25 cellular contexts compared by ENCODE assay signal in the genomic region with DNA sequence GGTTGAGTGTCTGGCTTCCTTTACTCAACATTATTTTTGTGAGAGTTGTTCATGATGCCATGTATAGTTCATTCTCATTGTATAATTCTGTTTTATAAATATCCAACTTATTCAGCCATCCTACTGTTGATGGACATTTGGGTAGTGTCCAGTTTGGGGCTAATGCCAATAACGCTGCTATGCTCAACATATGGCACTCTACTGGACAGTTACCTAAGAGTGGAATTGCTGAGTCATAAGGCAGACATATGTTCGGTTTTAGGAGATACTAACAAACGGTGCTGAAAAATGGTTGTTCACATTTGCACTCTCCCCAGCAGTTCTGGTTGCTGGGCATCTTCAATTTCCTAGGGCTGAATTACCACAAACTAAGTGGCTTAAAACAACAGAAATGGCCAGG. TPM values are rescaled to one million over a fixed set of nuclear protein-coding genes. Genes with fewer than 3 reads are reported as not detected.
A peak's percentile ranks its signal among the peaks of the same experiment; 100 is the strongest.
DNase-seq lines count a peak whose midpoint lies in the region; ATAC-seq, FAIRE-seq and TF ChIP-seq lines count a peak whose summit lies in the region.
"Had no signal": no experiment of that assay in that cellular context is flagged by ENCODE, and none has a peak within 500 bp of the region (broad histone marks: within the 10 kb centered on the region; RNA-seq: fewer than 3 reads in every experiment).

No MANE protein-coding gene starts in this region.

- TF ChIP-seq CTCF in NB4 (IDR thresholded peaks at IDR 0.05; ENCODE audit: low read depth, low read length): no peak
- TF ChIP-seq CTCF in chondrocyte (IDR thresholded peaks at IDR 0.05): no peak
- TF ChIP-seq CTCF in pancreas (IDR thresholded peaks at IDR 0.05): no peak

- peaks cover 3% of the 10 kb centered on the region for H3K4me1 Mint-ChIP-seq in chondrocyte (ENCODE audit: low read depth)
- H3K4me1 Mint-ChIP-seq: CD4-positive, CD25-positive, alpha-beta regulatory T cell had no signal

- no peak for TF ChIP-seq POLR2A in NB4 (IDR thresholded peaks at IDR 0.05; ENCODE audit: extremely low read depth, insufficient read length)

- no peaks in the 10 kb centered on the region for H3K27me3 ChIP-seq in pancreas
- H3K27me3 ChIP-seq: body of pancreas, suprapubic skin had no signal

- no peak for FAIRE-seq in pancreas (lab: Jason Lieb, UNC)
- FAIRE-seq: endothelial cell of umbilical vein, GM12891, GM19239 had no signal

- H3K36me3 Mint-ChIP-seq in chondrocyte (ENCODE audit: low read depth): no peaks in the 10 kb centered on the region

- ATAC-seq in HG03097 (IDR thresholded peaks at IDR 0.05; ENCODE audit: low FRiP score, unreplicated experiment) (no peak), pancreas (no peak)
- ATAC-seq: activated CD4-positive, alpha-beta T cell treated with anti-CD3 and anti-CD28 coated beads for 36 hours; body of pancreas; left cardiac atrium; naive thymus-derived CD8-positive, alpha-beta T cell; sciatic nerve had no signal

- intact Hi-C loops in pancreas (cut with DNase I): no loop called here

- 61 to 64% methylated on average over 3 of the region's 3 CpGs for WGBS in pancreas, 2 donors

- H3K4me3 ChIP-seq in NB4 (ENCODE audit: low read depth, low read length): no peak overlapping the region
- no peak overlapping the region for H3K4me3 ChIP-seq in pancreas
- H3K4me3 ChIP-seq: body of pancreas, suprapubic skin had no signal

- H3K36me3 ChIP-seq in pancreas: no peaks in the 10 kb centered on the region

- no peaks in the 10 kb centered on the region for H3K4me1 ChIP-seq in pancreas
- H3K4me1 ChIP-seq: body of pancreas, parathyroid adenoma had no signal

- no peaks in the 10 kb centered on the region for H3K9me3 Mint-ChIP-seq in chondrocyte (ENCODE audit: low read depth)
- H3K9me3 Mint-ChIP-seq: CD4-positive, CD25-positive, alpha-beta regulatory T cell; dendritic cell treated with granulocyte-macrophage colony-stimulating factor and Interleukin-4, amounts not matched to agents 40 ng/mL and 50 ng/mL, for 4 days; memory B cell had no signal

- DNase-seq in DMS 273 treated with DMSO at 0.1 percent for 48 hours (lab: John Stamatoyannopoulos, UW) (peak; percentile 31), NB4 (ENCODE audit: low read depth) (peak; percentile 41), chondrocyte (ENCODE audit: low spot score) (no peak), inferior parietal cortex (ENCODE audit: extremely low spot score) (peak; percentile 60), NCI-H2196 treated with DMSO at 0.1 percent for 48 hours (lab: John Stamatoyannopoulos, UW; ENCODE audit: unreplicated experiment) (no peak), NCI-H128 (lab: John Stamatoyannopoulos, UW; ENCODE audit: unreplicated experiment) (no peak), pancreas (no peak)
- DNase-seq: activated CD4-positive, alpha-beta T cell treated with anti-CD3 and anti-CD28 coated beads for 36 hours; body of pancreas; CD4-positive, CD25-positive, alpha-beta regulatory T cell; DMS153; left cardiac atrium; naive thymus-derived CD8-positive, alpha-beta T cell; NCI-H1092; NCI-H2107 had no signal

- H3K9me3 ChIP-seq in pancreas: no peaks in the 10 kb centered on the region
- H3K9me3 ChIP-seq: body of pancreas, suprapubic skin had no signal

- H3K27ac ChIP-seq in pancreas: no peak overlapping the region
- H3K27ac ChIP-seq: body of pancreas, parathyroid adenoma, suprapubic skin had no signal

- H3K27me3 Mint-ChIP-seq in chondrocyte (ENCODE audit: low read depth): no peaks in the 10 kb centered on the region
- H3K27me3 Mint-ChIP-seq: activated CD4-positive, alpha-beta T cell treated with anti-CD3 and anti-CD28 coated beads for 36 hours; activated naive CD8-positive, alpha-beta T cell; CD4-positive, CD25-positive, alpha-beta regulatory T cell; dendritic cell treated with granulocyte-macrophage colony-stimulating factor and Interleukin-4, amounts not matched to agents 40 ng/mL and 50 ng/mL, for 4 days; memory B cell; naive thymus-derived CD8-positive, alpha-beta T cell had no signal

- peak overlapping the region; percentile 51 for H3K27ac Mint-ChIP-seq in chondrocyte (ENCODE audit: unreplicated experiment)
- H3K27ac Mint-ChIP-seq: activated CD4-positive, alpha-beta T cell treated with anti-CD3 and anti-CD28 coated beads for 36 hours; activated naive CD8-positive, alpha-beta T cell; CD4-positive, CD25-positive, alpha-beta regulatory T cell; dendritic cell treated with granulocyte-macrophage colony-stimulating factor and Interleukin-4, amounts not matched to agents 40 ng/mL and 50 ng/mL, for 4 days; memory B cell; naive thymus-derived CD8-positive, alpha-beta T cell had no signal

- no peak overlapping the region for H3K4me3 Mint-ChIP-seq in chondrocyte (ENCODE audit: unreplicated experiment)
- H3K4me3 Mint-ChIP-seq: activated CD4-positive, alpha-beta T cell treated with anti-CD3 and anti-CD28 coated beads for 36 hours; activated naive CD8-positive, alpha-beta T cell; CD4-positive, CD25-positive, alpha-beta regulatory T cell; dendritic cell treated with granulocyte-macrophage colony-stimulating factor and Interleukin-4, amounts not matched to agents 40 ng/mL and 50 ng/mL, for 4 days; memory B cell; naive thymus-derived CD8-positive, alpha-beta T cell had no signal

RNA-seq across cellular contexts. Expression of a gene that starts 28.7 kb away (rescaled TPM):
- total RNA-seq in chondrocyte (14.7 to 23.3 TPM (median 20.7 TPM) in 3 replicates), pancreas (10 to 100 TPM; 27.5 to 60.1 (median 33.3) TPM)
- 10 to 100 TPM; 31.4 to 34.0 TPM for polyA plus RNA-seq in pancreas

RNA-seq across cellular contexts. Expression of a gene that starts 48.5 kb away (rescaled TPM):
- total RNA-seq in chondrocyte (0.39 to 1.00 TPM (median 0.47 TPM) in 3 replicates), pancreas (1 to 10 TPM in 5 of 6 donors, under 1 TPM in 1; 0.93 to 8.8 (median 1.7) TPM)
- 1 to 10 TPM in 1 of 2 donors, under 1 TPM in 1; 0.77 to 1.2 TPM for polyA plus RNA-seq in pancreas

Comparison
In these comparisons a context has a peak if more than half of its experiments do, and no peak if none do; other contexts are left out.
1. DNase-seq: peak in DMS 273 treated with DMSO at 0.1 percent for 48 hours (single experiment), NB4 (single experiment) and inferior parietal cortex (single experiment); none in chondrocyte (single experiment), NCI-H2196 treated with DMSO at 0.1 percent for 48 hours (single experiment), NCI-H128 (single experiment) and pancreas (0 of 6).